ENCODE assay signal across 8 cellular contexts in genomic region chr11:36376888-36377758, GRCh38.
DNase-seq lines count a peak whose midpoint lies in the region; ATAC-seq and TF ChIP-seq lines count a peak whose summit lies in the region.

No MANE protein-coding gene starts in this region.

- peaks cover 31% of the 10 kb centered on the region for H3K27me3 Mint-ChIP-seq in Caco-2 (ENCODE audit: insufficient read depth, unreplicated experiment)
- H3K27me3 Mint-ChIP-seq in activated naive CD8-positive, alpha-beta T cell, result peaks cover 46% of the 10 kb centered on the region

- peak; percentile 34 to 60 for TF ChIP-seq CTCF in Caco-2 (IDR thresholded peaks at IDR 0.05; ENCODE audit: insufficient read depth in 1 of 2, low read depth in 1 of 2, low read length in 1 of 2, severe bottlenecking in 1 of 2, unreplicated experiment in 1 of 2)
- peak; percentile 70 for TF ChIP-seq CTCF in Panc1 (IDR thresholded peaks at IDR 0.05)

- POLR2A ChIA-PET in Caco-2 (lab: Charles Lee) (no interaction called here), Panc1 (lab: Charles Lee) (no interaction called here)

- H3K36me3 Mint-ChIP-seq in Caco-2 (ENCODE audit: insufficient read depth, unreplicated experiment), result no peaks in the 10 kb centered on the region
- H3K36me3 Mint-ChIP-seq in activated naive CD8-positive, alpha-beta T cell, result no peaks in the 10 kb centered on the region

- H3K27me3 ChIP-seq in Caco-2 (replicated peaks; ENCODE audit: control insufficient read depth, insufficient read depth, low read length) (peaks cover 7% of the 10 kb centered on the region), H7 (ENCODE audit: control insufficient read depth, insufficient read depth, low read length) (peaks cover 37% of the 10 kb centered on the region), Panc1 (ENCODE audit: control insufficient read depth, insufficient read depth, low read length) (peaks cover 37% of the 10 kb centered on the region)

- H3K4me1 Mint-ChIP-seq in Caco-2 (ENCODE audit: low read depth, unreplicated experiment), result no peaks in the 10 kb centered on the region
- peaks cover 18% of the 10 kb centered on the region for H3K4me1 Mint-ChIP-seq in activated naive CD8-positive, alpha-beta T cell (ENCODE audit: low read depth)

- H3K9me3 ChIP-seq in Caco-2 (no peaks in the 10 kb centered on the region), Panc1 (ENCODE audit: control insufficient read depth, insufficient read depth, low read depth, low read length) (no peaks in the 10 kb centered on the region)

- no peaks in the 10 kb centered on the region for H3K9me3 Mint-ChIP-seq in Caco-2 (ENCODE audit: unreplicated experiment)
- H3K9me3 Mint-ChIP-seq in activated naive CD8-positive, alpha-beta T cell (ENCODE audit: low read depth), result no peaks in the 10 kb centered on the region

- H3K27ac Mint-ChIP-seq in Caco-2 (ENCODE audit: unreplicated experiment), result no peak overlapping the region
- H3K27ac Mint-ChIP-seq in activated naive CD8-positive, alpha-beta T cell, result no peak overlapping the region

- CTCF ChIA-PET in Caco-2 (lab: Charles Lee) (no interaction called here), Panc1 (lab: Charles Lee) (interaction anchor here (0.7 kb wide), 1 partner anchor 944 kb away, joined by 4 read pairs; no protein-coding TSS in a partner anchor)

- DNase-seq in Caco-2 (peak; percentile 38 to 45), H7 (peak; percentile 92), Panc1 (ENCODE audit: low read depth, low spot score) (no peak), left cardiac atrium (peak; percentile 56), posterior cingulate gyrus (peak in 7 of 10 donors; percentile 15 to 93 (median 46)), occipital lobe (lab: John Stamatoyannopoulos, UW) (no peak)

- BruUV-seq in Caco-2 (replicated peaks; lab: Mats Ljungman, UMichigan) (no TSS peak), Panc1 (replicated peaks; lab: Mats Ljungman, UMichigan) (no TSS peak)

- in situ Hi-C loops in Panc1 (cut with HindIII; ENCODE audit: low pct_unique_long_range_greater_than_20kb, low sequenced_read_pairs), result no loop called here

- H3K4me1 ChIP-seq in Caco-2 (0 out of 2 replicates have a peak, but pooled peaks cover 4% of the 10 kb centered on the region), Panc1 (ENCODE audit: control insufficient read depth, insufficient read depth, low read length) (peaks cover 6% of the 10 kb centered on the region; the same call in 1 of the 2 replicates)

- H3K4me3 ChIP-seq in Caco-2 (ENCODE audit: low read depth, low read length), result peak overlapping the region; percentile 44
- peak overlapping the region; percentile 67 for H3K4me3 ChIP-seq in H7 (ENCODE audit: insufficient read depth, low read depth, low read length)
- H3K4me3 ChIP-seq in Panc1 (ENCODE audit: low read depth in 2 of 2, low read length in 2 of 2), result peak overlapping the region; percentile 35 to 50

- intact Hi-C loops in Caco-2 (cut with micrococcal nuclease; ENCODE audit: unreplicated experiment) (loop anchor here (5.0 kb wide), 1 partner anchor 100 kb away; no protein-coding TSS in a partner anchor), Panc1 (cut with micrococcal nuclease; ENCODE audit: unreplicated experiment) (no loop called here), left cardiac atrium (cut with DNase I) (no loop called here), posterior cingulate gyrus (cut with DNase I) (loop anchor here (5.0 kb wide), 2 partner anchors 75 to 100 kb away; no protein-coding TSS in a partner anchor)

- peak; percentile 79 for ATAC-seq in Panc1
- ATAC-seq in left cardiac atrium, result peak; percentile 80 to 88
- ATAC-seq in HG03097 (IDR thresholded peaks at IDR 0.05; ENCODE audit: low FRiP score, unreplicated experiment), result no peak

- no peaks in the 10 kb centered on the region for H3K36me3 ChIP-seq in Caco-2 (ENCODE audit: control insufficient read depth, insufficient read depth, low read length)
- no peaks in the 10 kb centered on the region for H3K36me3 ChIP-seq in H7 (replicated peaks; ENCODE audit: control insufficient read depth, insufficient read depth, low read length)
- H3K36me3 ChIP-seq in Panc1 (ENCODE audit: control insufficient read depth, insufficient read depth, low read length), result no peaks in the 10 kb centered on the region

- no peak overlapping the region for H3K27ac ChIP-seq in Panc1 (ENCODE audit: low read length)

- H3K4me3 Mint-ChIP-seq in Caco-2 (ENCODE audit: unreplicated experiment), result peak overlapping the region; percentile 75
- peak overlapping the region; percentile 84 for H3K4me3 Mint-ChIP-seq in activated naive CD8-positive, alpha-beta T cell

Comparison
In these comparisons a context has a peak if more than half of its experiments do, and no peak if none do; other contexts are left out.
1. DNase-seq: peak in Caco-2 (2 of 2), H7 (single experiment), left cardiac atrium (single experiment) and posterior cingulate gyrus (7 of 10); none in Panc1 (single experiment) and occipital lobe (single experiment).
2. intact Hi-C loops: an anchor here in Caco-2 (5.0 kb wide) and posterior cingulate gyrus (5.0 kb wide); none called in Panc1 and left cardiac atrium.
3. Peak in every context shown above with its lines, with median percentiles within 50 percentile points of each other: H3K4me3 ChIP-seq.